26 cellular contexts compared by ENCODE assay signal in genomic region chr1:170634293-170634692, GRCh38. TPM values are rescaled to one million over a fixed set of nuclear protein-coding genes. Genes with fewer than 3 reads are reported as not detected.
DNase-seq lines count a peak whose midpoint lies in the region; ATAC-seq, FAIRE-seq and TF ChIP-seq lines count a peak whose summit lies in the region.
"Had no signal": no experiment of that assay in that cellular context is flagged by ENCODE, and none has a peak within 500 bp of the region (broad histone marks: within the 10 kb centered on the region; RNA-seq: fewer than 3 reads in every experiment).

No MANE protein-coding gene starts in this region.

- H3K27me3 Mint-ChIP-seq in activated CD4-positive, alpha-beta memory T cell treated with anti-CD3 and anti-CD28 coated beads, Interleukin-2, amount 10 ng/mL, durations not matched to agents 7 days and 5 days, result peaks cover 3% of the 10 kb centered on the region

- no peaks in the 10 kb centered on the region for H3K36me3 Mint-ChIP-seq in activated CD4-positive, alpha-beta memory T cell treated with anti-CD3 and anti-CD28 coated beads, Interleukin-2, amount 10 ng/mL, durations not matched to agents 7 days and 5 days (ENCODE audit: low read depth)

- peak; percentile 62 for ATAC-seq in GM12878
- no peak for ATAC-seq in GM19452 (IDR thresholded peaks at IDR 0.05; ENCODE audit: unreplicated experiment)
- ATAC-seq: left lung had no signal

- no peaks in the 10 kb centered on the region for H3K79me2 ChIP-seq in GM12878 (ENCODE audit: control insufficient read depth, insufficient read depth, low read length)

- no peak overlapping the region for H3K27ac ChIP-seq in GM12878 (ENCODE audit: control insufficient read depth, insufficient read depth)
- H3K27ac ChIP-seq: cardiac muscle cell, left lung, ovary, PC-9, SK-N-MC, uterus had no signal

- intact Hi-C loops in GM12878 (cut with micrococcal nuclease; ENCODE audit: unreplicated experiment), result no loop called here

- no peaks in the 10 kb centered on the region for H3K4me1 ChIP-seq in GM12878 (ENCODE audit: control insufficient read depth, insufficient read depth, low read length)
- H3K4me1 ChIP-seq: Caco-2, left lung, uterus had no signal

- RAD21 ChIA-PET in GM12878 (lab: Charles Lee; ENCODE audit: unreplicated experiment), result interaction anchor here (0.6 to 4.4 kb wide), 14 partner anchors 9 to 151 kb away, joined by 3 to 19 read pairs (median 4); no protein-coding TSS in a partner anchor

- H3K27ac Mint-ChIP-seq in activated CD4-positive, alpha-beta memory T cell treated with anti-CD3 and anti-CD28 coated beads, Interleukin-2, amount 10 ng/mL, durations not matched to agents 7 days and 5 days, result no peak overlapping the region

- BruUV-seq in GM12878 (replicated peaks; lab: Mats Ljungman, UMichigan), result no TSS peak

- no peaks in the 10 kb centered on the region for H4K20me1 ChIP-seq in GM12878 (ENCODE audit: control insufficient read depth, insufficient read depth)

- no peaks in the 10 kb centered on the region; the same call in 2 of the 3 replicates for H3K9me3 ChIP-seq in GM12878 (replicated peaks; ENCODE audit: control insufficient read depth, insufficient read depth, low read length)
- H3K9me3 ChIP-seq: Caco-2, ovary, uterus had no signal

- no peak overlapping the region for H2AFZ ChIP-seq in GM12878 (ENCODE audit: control insufficient read depth, low read depth, low read length)
- H2AFZ ChIP-seq: PC-9 had no signal

- H3K4me3 ChIP-seq in AG09309 (ENCODE audit: control insufficient read depth, low read depth, low read length) (no peak overlapping the region), GM12878 (no peak overlapping the region)
- H3K4me3 ChIP-seq: cardiac muscle cell, left lung, ovary, PC-9, SK-N-MC, uterus had no signal

- peak; percentile 78 for DNase-seq in AG09309 (ENCODE audit: low read depth)
- peak; percentile 8 for DNase-seq in HT1080 (ENCODE audit: low read depth)
- no peak for DNase-seq in GM12878 (ENCODE audit: low read depth, low spot score)
- peak; percentile 55 for DNase-seq in iris pigment epithelial cell (ENCODE audit: low read depth)
- no peak for DNase-seq in activated CD4-positive, alpha-beta memory T cell treated with anti-CD3 and anti-CD28 coated beads, Interleukin-2, amount 10 ng/mL, durations not matched to agents 7 days and 5 days
- DNase-seq in NCI-H146 treated with DMSO at 0.1 percent for 48 hours (lab: John Stamatoyannopoulos, UW; ENCODE audit: unreplicated experiment), result no peak
- DNase-seq in NCI-H2081 (lab: John Stamatoyannopoulos, UW), result no peak
- DNase-seq: activated CD4-positive, alpha-beta T cell treated with anti-CD3 and anti-CD28 coated beads for 48 hours; activated naive CD4-positive, alpha-beta T cell treated with anti-CD3 and anti-CD28 coated beads, Interleukin-2, amount 50 U/mL, for 16 hours; AML-193; Caco-2; effector CD4-positive, alpha-beta T cell; GF-D8; KG1; left lung; NCI-H1105 treated with DMSO at 0.1 percent for 48 hours; NCI-H2171 treated with DMSO at 0.1 percent for 48 hours; ovary; PC-9; stimulated activated CD4-positive, alpha-beta T cell treated with anti-CD3 and anti-CD28 coated beads, Interleukin-4, amount 100 ng/mL, for 1 hour; uterus had no signal

- no peaks in the 10 kb centered on the region for H3K27me3 ChIP-seq in GM12878 (replicated peaks in 1 of 2; ENCODE audit: control insufficient read depth in 2 of 2, insufficient read depth in 2 of 2, low read length in 1 of 2)
- H3K27me3 ChIP-seq: cardiac muscle cell, left lung, ovary, uterus had no signal

- TF ChIP-seq CTCF in AG09309 (IDR thresholded peaks at IDR 0.05; ENCODE audit: control insufficient read depth, insufficient read depth, low read depth, low read length, missing control alignments) (no peak), GM12878 (IDR thresholded peaks at IDR 0.05 in 2 of 3, conservative IDR thresholded peaks at IDR 0.05 in 1 of 3; ENCODE audit: control insufficient read depth in 2 of 3, extremely low read depth in 1 of 3, insufficient read depth in 1 of 3, low read depth in 3 of 3, low read length in 3 of 3) (no peak)

- H3K4me3 Mint-ChIP-seq in activated CD4-positive, alpha-beta memory T cell treated with anti-CD3 and anti-CD28 coated beads, Interleukin-2, amount 10 ng/mL, durations not matched to agents 7 days and 5 days, result no peak overlapping the region

- H3K9ac ChIP-seq in GM12878 (ENCODE audit: control insufficient read depth, insufficient read depth, low read length), result no peak overlapping the region

- SMC1A ChIA-PET in GM12878 (lab: Charles Lee; ENCODE audit: uncharacterized antibody, unreplicated experiment), result interaction anchor here (1.2 to 13.2 kb wide), 9 partner anchors 10 to 94 kb away, joined by 3 to 150 read pairs (median 7); partner anchors contain the start of gene PRRX1

- no peak for TF ChIP-seq POLR2A in GM12878 (IDR thresholded peaks at IDR 0.05; ENCODE audit: low read depth, low read length)

- H3K4me2 ChIP-seq in GM12878 (ENCODE audit: control insufficient read depth, insufficient read depth), result no peak overlapping the region
- H3K4me2 ChIP-seq: PC-9 had no signal

- POLR2A ChIA-PET in GM12878 (lab: Charles Lee), result interaction anchor here (0.7 to 2.5 kb wide), 7 partner anchors 8 to 40 kb away, joined by 3 to 5 read pairs (median 4); no protein-coding TSS in a partner anchor
- POLR2A ChIA-PET in activated CD4-positive, alpha-beta memory T cell treated with anti-CD3 and anti-CD28 coated beads, Interleukin-2, amount 10 ng/mL, durations not matched to agents 7 days and 5 days (lab: Charles Lee), result no interaction called here

- 20% methylated on average over 1 of the region's 1 CpG for WGBS in GM12878 (ENCODE audit: insufficient coverage, insufficient replicate concordance, low lambda C conversion rate, missing lambda C conversion rate)

- no peaks in the 10 kb centered on the region for H3K36me3 ChIP-seq in GM12878 (ENCODE audit: control insufficient read depth in 2 of 2, insufficient read depth in 2 of 2, low read length in 1 of 2)
- H3K36me3 ChIP-seq: cardiac muscle cell, left lung, ovary, uterus had no signal

- CTCF ChIA-PET in GM12878 (lab: Yijun Ruan, JAX), result interaction anchor here (1.6 to 1.7 kb wide), 2 partner anchors 10 to 23 kb away, joined by 3 to 7 read pairs; no protein-coding TSS in a partner anchor
- CTCF ChIA-PET in activated CD4-positive, alpha-beta memory T cell treated with anti-CD3 and anti-CD28 coated beads, Interleukin-2, amount 10 ng/mL, durations not matched to agents 7 days and 5 days (lab: Charles Lee), result no interaction called here

- no peak for FAIRE-seq in GM12878 (lab: Jason Lieb, UNC)
- FAIRE-seq: frontal cortex, H1 had no signal

- no peak for TF ChIP-seq EP300 in GM12878 (IDR thresholded peaks at IDR 0.05; ENCODE audit: borderline replicate concordance in 1 of 2, control insufficient read depth in 1 of 2, low read depth in 2 of 2, low read length in 2 of 2)

- no peaks in the 10 kb centered on the region for H3K9me3 Mint-ChIP-seq in activated CD4-positive, alpha-beta memory T cell treated with anti-CD3 and anti-CD28 coated beads, Interleukin-2, amount 10 ng/mL, durations not matched to agents 7 days and 5 days

- no peaks in the 10 kb centered on the region for H3K4me1 Mint-ChIP-seq in activated CD4-positive, alpha-beta memory T cell treated with anti-CD3 and anti-CD28 coated beads, Interleukin-2, amount 10 ng/mL, durations not matched to agents 7 days and 5 days

- in situ Hi-C loops in GM12878 (cut with MboI), result no loop called here

- TF ChIP-seq RAD21 in GM12878 (IDR thresholded peaks at IDR 0.05; ENCODE audit: insufficient read depth, low read depth, low read length), result no peak

TF ChIP-seq in GM12878, 131 proteins besides CTCF, POLR2A, EP300 and RAD21 (continues in another document):
- peak; percentile 44; the same call in 1 of the 2 replicates for TF ChIP-seq MTA2 (IDR thresholded peaks at IDR 0.05; ENCODE audit: low read depth)
- TF ChIP-seq POU2F2 (IDR thresholded peaks at IDR 0.05; ENCODE audit: borderline replicate concordance, low read depth, low read length), result no peak

RNA-seq across cellular contexts. Expression of gene PRRX1, which starts 29.6 kb away (rescaled TPM):
- not detected in 2 replicates for total RNA-seq in HT1080 (2014; rRNA removed; shearing (Covaris generic))
- polyA plus RNA-seq in HT1080 (2015; cell fraction: cytosol; rRNA removed), result 0.14 TPM in 1 of 2 replicates, not detected in the other
- polyA plus RNA-seq in HT1080 (2015; cell fraction: nucleus; rRNA removed), result 0.08 TPM in 1 of 2 replicates, not detected in the other
- total RNA-seq in GM12878 (2013; cell fraction: nucleolus; rRNA removed), result 30.6 and 33.8 TPM in 2 replicates
- total RNA-seq in GM12878 (2014; rRNA removed) (2.7 and 3.7 TPM in 2 replicates), GM12878 (2014; rRNA removed; fragmentation: Illumina TruSeq; extraction: Trizol) (1.3 and 2.4 TPM in 2 replicates), GM12878 (2021) (2.0 and 2.8 TPM in 2 replicates)
- polyA plus RNA-seq in GM12878 (2011; ENCODE audit: low read depth), result 0.16 TPM
- polyA plus RNA-seq in GM12878 (2011; rRNA removed) (48.2 and 64.6 TPM in 2 replicates), GM12878 (2014; fragmentation: Illumina TruSeq; extraction: Trizol) (1.6 and 5.1 TPM in 2 replicates), GM12878 (2014; fragmentation: Nextera tagmentation; extraction: Ambion mirVana) (under 1 TPM; 0.42 to 0.48 TPM), GM12878 (2014; rRNA removed) (1.4 and 2.2 TPM in 2 replicates), GM12878 (2016; fragmentation: Nextera tagmentation; extraction: Ambion mirVana) (1 to 10 TPM in 1 of 2 experiments, under 1 TPM in 1; 0.67 to 1.3 TPM)
- 35.9 and 39.3 TPM in 2 replicates for polyA plus RNA-seq in GM12878 (2011; cell fraction: cytosol; rRNA removed)
- 34.2 and 44.6 TPM in 2 replicates for polyA plus RNA-seq in GM12878 (2011; cell fraction: nucleus; rRNA removed)
- 0.26 and 0.56 TPM in 2 replicates for polyA plus RNA-seq in GM12878 (2012)
- 63.7 and 81.4 TPM in 2 replicates for polyA minus RNA-seq in GM12878 (2011; rRNA and poly(A)+ RNA removed)
- 24.7 and 24.9 TPM in 2 replicates for polyA minus RNA-seq in GM12878 (2011; cell fraction: cytosol; rRNA and poly(A)+ RNA removed)
- 22.6 and 31.6 TPM in 2 replicates for polyA minus RNA-seq in GM12878 (2011; cell fraction: nucleus; rRNA and poly(A)+ RNA removed)
- not detected for total RNA-seq in activated CD4-positive, alpha-beta memory T cell treated with anti-CD3 and anti-CD28 coated beads, Interleukin-2, amount 10 ng/mL, durations not matched to agents 7 days and 5 days
- total RNA-seq: Caco-2, H1, PC-9 had no signal
- polyA plus RNA-seq: H1 had no signal

Comparison
In these comparisons a context has a peak if more than half of its experiments do, and no peak if none do; other contexts are left out.
1. DNase-seq: peak in AG09309 (single experiment), HT1080 (single experiment) and iris pigment epithelial cell (single experiment); none in GM12878 (single experiment), activated CD4-positive, alpha-beta memory T cell treated with anti-CD3 and anti-CD28 coated beads, Interleukin-2, amount 10 ng/mL, durations not matched to agents 7 days and 5 days (single experiment), NCI-H146 treated with DMSO at 0.1 percent for 48 hours (single experiment) and NCI-H2081 (0 of 2).